Comparison of ENCODE assay signal across 8 cellular contexts in the genomic region with DNA sequence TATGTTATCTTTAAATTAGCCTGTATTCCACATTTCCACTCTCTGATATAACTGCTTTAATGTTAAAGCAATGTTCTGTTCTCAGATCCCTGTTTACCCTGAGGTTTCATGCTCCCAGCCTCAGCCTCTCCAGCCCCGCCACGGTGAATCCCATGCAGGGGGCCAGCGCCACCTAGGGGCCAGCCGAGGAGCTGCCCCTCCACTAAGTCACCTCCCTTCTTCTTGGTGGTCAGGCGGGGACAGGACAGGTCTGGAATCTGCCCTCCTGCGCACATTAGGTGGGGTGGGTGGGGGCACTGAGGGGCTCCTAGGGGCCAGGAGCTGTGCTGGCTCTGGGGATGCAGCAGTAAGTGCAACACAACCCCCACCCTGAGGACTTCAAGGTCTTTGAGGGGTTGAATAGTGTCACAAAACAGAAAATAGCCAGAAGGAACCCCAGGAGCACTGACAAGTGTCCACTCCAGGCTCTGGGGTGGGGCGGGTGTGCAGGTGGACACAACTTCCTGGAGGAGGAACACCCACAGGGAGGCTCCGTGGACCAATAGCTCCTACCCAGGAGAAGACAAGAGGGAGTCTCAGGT.
A peak's percentile ranks its signal among the peaks of the same experiment; 100 is the strongest.
DNase-seq lines count a peak whose midpoint lies in the region; ATAC-seq and TF ChIP-seq lines count a peak whose summit lies in the region.

No MANE protein-coding gene starts in this region.

- no peaks in the 10 kb centered on the region for H3K36me3 Mint-ChIP-seq in CD8-positive, alpha-beta T cell

- no peak overlapping the region for H3K27ac ChIP-seq in CD8-positive, alpha-beta T cell (ENCODE audit: low read depth, low read length)

- H3K27ac Mint-ChIP-seq in CD8-positive, alpha-beta T cell = no peak overlapping the region

- TF ChIP-seq CTCF in CD8-positive, alpha-beta T cell (IDR thresholded peaks at IDR 0.05) = peak; percentile 96
- TF ChIP-seq CTCF in cardiac fibroblast (IDR thresholded peaks at IDR 0.05; ENCODE audit: low read depth, low read length) = peak; percentile 99

- no peaks in the 10 kb centered on the region for H3K36me3 ChIP-seq in CD8-positive, alpha-beta T cell (ENCODE audit: insufficient read depth, low read length)

- intact Hi-C loops in CD8-positive, alpha-beta T cell (cut with DNase I, micrococcal nuclease) = loop anchor here (1.0 to 2.0 kb wide), 5 partner anchors 136 to 457 kb away; no protein-coding TSS in a partner anchor

- no peaks in the 10 kb centered on the region for H3K27me3 Mint-ChIP-seq in CD8-positive, alpha-beta T cell (ENCODE audit: low read depth)

- DNase-seq in CD8-positive, alpha-beta T cell = peak; percentile 48 to 83 (median 77)
- DNase-seq in HEK293T (ENCODE audit: extremely low spot score) = peak; percentile 92
- DNase-seq in NCI-H446 (lab: John Stamatoyannopoulos, UW) = peak; percentile 21 to 77
- DNase-seq in cardiac fibroblast (ENCODE audit: low read depth in 2 of 2) = peak; percentile 76 to 88
- DNase-seq in kidney tubule cell (ENCODE audit: low spot score) = peak; percentile 80
- DNase-seq in stimulated activated CD4-positive, alpha-beta T cell treated with anti-CD3 and anti-CD28 coated beads, Interleukin-2, amount 100 ng/mL, for 4 hours (ENCODE audit: low read depth) = peak; percentile 70
- DNase-seq in OCI-M2 (lab: John Stamatoyannopoulos, UW; ENCODE audit: unreplicated experiment) = no peak

- H3K4me1 ChIP-seq in CD8-positive, alpha-beta T cell (ENCODE audit: insufficient read depth, low read length) = peaks cover 15% of the 10 kb centered on the region

- POLR2A ChIA-PET in CD8-positive, alpha-beta T cell (lab: Charles Lee) = interaction anchor here (1.5 kb wide), 1 partner anchor 144 kb away, joined by 3 read pairs; no protein-coding TSS in a partner anchor
- POLR2A ChIA-PET in HEK293T (lab: Yijun Ruan, JAX) = interaction anchor here (1.0 kb wide), 1 partner anchor 126 kb away, joined by 3 read pairs; a partner anchor contains a TSS

- CTCF ChIA-PET in CD8-positive, alpha-beta T cell (lab: Charles Lee) = interaction anchor here (0.5 to 18.2 kb wide), 38 partner anchors 7 to 1338 kb away, joined by 3 to 189 read pairs (median 3); a partner anchor contains a TSS
- CTCF ChIA-PET in HEK293T (lab: Yijun Ruan, JAX) = interaction anchor here (0.6 to 2.3 kb wide), 16 partner anchors 9 to 479 kb away, joined by 3 to 7 read pairs (median 3); a partner anchor contains a TSS

- peak; percentile 50 for ATAC-seq in CD8-positive, alpha-beta T cell
- peak; percentile 24 to 33 for ATAC-seq in activated CD4-positive, CD25-positive, alpha-beta regulatory T cell treated with anti-CD3 and anti-CD28 coated beads, Interleukin-2, amount 50 U/mL, for 24 hours

- H3K27me3 ChIP-seq in CD8-positive, alpha-beta T cell (ENCODE audit: insufficient read depth, low read length) = no peaks in the 10 kb centered on the region

- no peak overlapping the region for H3K4me3 ChIP-seq in CD8-positive, alpha-beta T cell (ENCODE audit: low read depth, low read length)
- no peak overlapping the region for H3K4me3 ChIP-seq in cardiac fibroblast (replicated peaks in 1 of 2; ENCODE audit: low read depth in 2 of 2, low read length in 2 of 2)

- H3K4me3 Mint-ChIP-seq in CD8-positive, alpha-beta T cell = no peak overlapping the region

- H3K4me1 Mint-ChIP-seq in CD8-positive, alpha-beta T cell (ENCODE audit: low read depth) = peaks cover 31% of the 10 kb centered on the region

- no peaks in the 10 kb centered on the region for H3K9me3 Mint-ChIP-seq in CD8-positive, alpha-beta T cell

- H3K9me3 ChIP-seq in CD8-positive, alpha-beta T cell (ENCODE audit: low read length) = no peaks in the 10 kb centered on the region

TF ChIP-seq in HEK293T, 16 proteins besides CTCF, POLR2A, EP300 and RAD21:
- TF ChIP-seq BHLHE40 (IDR thresholded peaks at IDR 0.05; ENCODE audit: borderline replicate concordance) = no peak
